ENCODE assay signal across 18 cellular contexts in the genomic region with DNA sequence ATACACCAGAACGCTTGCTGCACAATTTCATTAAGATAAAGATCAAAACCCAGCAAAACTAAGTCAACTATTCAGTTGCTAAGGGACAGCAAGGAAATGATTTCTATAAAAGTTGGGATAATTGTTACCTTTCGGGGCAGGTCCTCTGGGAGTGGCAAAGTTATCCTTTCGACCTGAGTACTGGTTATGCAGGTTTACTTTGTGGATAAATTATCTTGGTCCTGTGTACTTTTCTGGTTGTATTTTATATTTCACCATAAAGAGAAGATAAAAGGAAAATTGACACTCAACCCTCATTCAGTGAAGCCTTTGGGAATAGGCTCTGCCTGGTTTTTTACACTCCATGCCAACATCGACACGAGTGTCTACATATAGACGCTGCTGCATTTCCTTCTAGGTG.
DNase-seq lines count a peak whose midpoint lies in the region; ATAC-seq and TF ChIP-seq lines count a peak whose summit lies in the region.
"Had no signal": no experiment of that assay in that cellular context is flagged by ENCODE, and none has a peak within 500 bp of the region (broad histone marks: within the 10 kb centered on the region; RNA-seq: fewer than 3 reads in every experiment).

No MANE protein-coding gene starts in this region.

- H3K27ac Mint-ChIP-seq in mesothelial cell of epicardium, result peak overlapping the region; percentile 35
- H3K27ac Mint-ChIP-seq in stimulated activated naive B cell treated with anti-CD40 and anti-IgM and Interleukin-4, amounts not matched to agents 10 μg/mL and 1 μg/mL and 100 μg/mL, for 72 hours, result no peak overlapping the region

- no peaks in the 10 kb centered on the region for H3K36me3 Mint-ChIP-seq in mesothelial cell of epicardium
- H3K36me3 Mint-ChIP-seq in stimulated activated naive B cell treated with anti-CD40 and anti-IgM and Interleukin-4, amounts not matched to agents 10 μg/mL and 1 μg/mL and 100 μg/mL, for 72 hours, result no peaks in the 10 kb centered on the region

- no peaks in the 10 kb centered on the region for H3K27me3 Mint-ChIP-seq in mesothelial cell of epicardium (ENCODE audit: low read depth)
- peaks cover 22 to 24% of the 10 kb centered on the region in 2 donors for H3K27me3 Mint-ChIP-seq in stimulated activated naive B cell treated with anti-CD40 and anti-IgM and Interleukin-4, amounts not matched to agents 10 μg/mL and 1 μg/mL and 100 μg/mL, for 72 hours

- H3K4me3 ChIP-seq in colonic mucosa, result no peak overlapping the region

- H3K9me3 Mint-ChIP-seq in mesothelial cell of epicardium, result no peaks in the 10 kb centered on the region
- no peaks in the 10 kb centered on the region for H3K9me3 Mint-ChIP-seq in stimulated activated naive B cell treated with anti-CD40 and anti-IgM and Interleukin-4, amounts not matched to agents 10 μg/mL and 1 μg/mL and 100 μg/mL, for 72 hours

- H3K27me3 ChIP-seq in colonic mucosa, result no peaks in the 10 kb centered on the region
- H3K27me3 ChIP-seq: BE2C had no signal

- ATAC-seq in stimulated activated naive B cell treated with anti-CD40 and anti-IgM and Interleukin-4, amounts not matched to agents 10 μg/mL and 1 μg/mL and 100 μg/mL, for 72 hours (replicated peaks), result no peak
- ATAC-seq: Panc1 had no signal

- H3K4me1 ChIP-seq in colonic mucosa, result no peaks in the 10 kb centered on the region

- DNase-seq in NCI-H69 (lab: John Stamatoyannopoulos, UW), result peak; percentile 13
- DNase-seq in colonic mucosa, result peak; percentile 50
- no peak for DNase-seq in mesothelial cell of epicardium (ENCODE audit: low spot score in 2 of 2, unreplicated experiment in 2 of 2)
- no peak for DNase-seq in NCI-H345 treated with DMSO at 0.1 percent for 48 hours (lab: John Stamatoyannopoulos, UW; ENCODE audit: unreplicated experiment)
- no peak for DNase-seq in stimulated activated naive B cell treated with anti-CD40 and anti-IgM and Interleukin-4, amounts not matched to agents 10 μg/mL and 1 μg/mL and 100 μg/mL, for 72 hours
- no peak for DNase-seq in DMS 273 (lab: John Stamatoyannopoulos, UW; ENCODE audit: unreplicated experiment)
- no peak for DNase-seq in DMS79 (lab: John Stamatoyannopoulos, UW)
- DNase-seq: BE2C, GOT3, HCEC 1CT, KG1, NCI-H1105, NCI-H2029 treated with DMSO at 0.1 percent for 48 hours, NCI-H446 treated with DMSO at 0.1 percent for 48 hours, NCI-H526 treated with DMSO at 0.1 percent for 48 hours, SIG-M5, SK-N-SH had no signal

- H3K9ac ChIP-seq in colonic mucosa (ENCODE audit: low read depth in 2 of 2, low read length in 2 of 2), result no peak overlapping the region
- H3K9ac ChIP-seq: SK-N-SH had no signal

- peaks cover 22% of the 10 kb centered on the region for H3K4me1 Mint-ChIP-seq in mesothelial cell of epicardium
- H3K4me1 Mint-ChIP-seq in stimulated activated naive B cell treated with anti-CD40 and anti-IgM and Interleukin-4, amounts not matched to agents 10 μg/mL and 1 μg/mL and 100 μg/mL, for 72 hours, result no peaks in the 10 kb centered on the region

- no peak overlapping the region for H3K27ac ChIP-seq in colonic mucosa

- no peaks in the 10 kb centered on the region for H3K9me3 ChIP-seq in colonic mucosa
- H3K9me3 ChIP-seq: BE2C, SK-N-SH had no signal

- H3K36me3 ChIP-seq in colonic mucosa, result no peaks in the 10 kb centered on the region
- H3K36me3 ChIP-seq: BE2C had no signal

- H3K4me3 Mint-ChIP-seq in mesothelial cell of epicardium, result no peak overlapping the region
- H3K4me3 Mint-ChIP-seq in stimulated activated naive B cell treated with anti-CD40 and anti-IgM and Interleukin-4, amounts not matched to agents 10 μg/mL and 1 μg/mL and 100 μg/mL, for 72 hours, result no peak overlapping the region

- intact Hi-C loops in colonic mucosa (cut with DNase I), result no loop called here

- no peak for TF ChIP-seq CTCF in colonic mucosa (IDR thresholded peaks at IDR 0.05)
- TF ChIP-seq CTCF in mesothelial cell of epicardium (IDR thresholded peaks at IDR 0.05; ENCODE audit: unreplicated experiment), result no peak

Comparison
In these comparisons a context has a peak if more than half of its experiments do, and no peak if none do; other contexts are left out.
1. DNase-seq: peak in NCI-H69 (single experiment) and colonic mucosa (single experiment); none in mesothelial cell of epicardium (0 of 2), NCI-H345 treated with DMSO at 0.1 percent for 48 hours (single experiment), stimulated activated naive B cell treated with anti-CD40 and anti-IgM and Interleukin-4, amounts not matched to agents 10 μg/mL and 1 μg/mL and 100 μg/mL, for 72 hours (single experiment), DMS 273 (single experiment) and DMS79 (single experiment).